20 cellular contexts compared by ENCODE assay signal in genomic region chr17:13346592-13346991, GRCh38.
DNase-seq lines count a peak whose midpoint lies in the region; ATAC-seq and TF ChIP-seq lines count a peak whose summit lies in the region.
"Had no signal": no experiment of that assay in that cellular context is flagged by ENCODE, and none has a peak within 500 bp of the region (broad histone marks: within the 10 kb centered on the region; RNA-seq: fewer than 3 reads in every experiment).

No MANE protein-coding gene starts in this region.

- H2AFZ ChIP-seq in ACC112 (ENCODE audit: low read length, unreplicated experiment) (peak overlapping the region; percentile 83), hepatocyte (no peak overlapping the region)

- H3K36me3 ChIP-seq in ACC112 (ENCODE audit: insufficient read depth, low read length), result no peaks in the 10 kb centered on the region
- H3K36me3 ChIP-seq in hepatocyte (replicated peaks; ENCODE audit: insufficient read depth, low read depth), result no peaks in the 10 kb centered on the region
- H3K36me3 ChIP-seq in H7 (replicated peaks; ENCODE audit: control insufficient read depth, insufficient read depth, low read length), result no peaks in the 10 kb centered on the region

- H3K27ac ChIP-seq in ACC112 (ENCODE audit: low read depth, low read length), result peak overlapping the region; percentile 100
- H3K27ac ChIP-seq in hepatocyte, result peak overlapping the region; percentile 59
- H3K27ac ChIP-seq: testis had no signal

- H3K9me3 ChIP-seq in hepatocyte (ENCODE audit: low read depth), result no peaks in the 10 kb centered on the region
- H3K9me3 ChIP-seq: testis had no signal

- H3K4me3 ChIP-seq in ACC112 (ENCODE audit: low read depth, low read length), result peak overlapping the region; percentile 43; the same call in 1 of the 2 replicates
- no peak overlapping the region for H3K4me3 ChIP-seq in hepatocyte
- H3K4me3 ChIP-seq in H7 (ENCODE audit: insufficient read depth, low read depth, low read length), result no peak overlapping the region
- H3K4me3 ChIP-seq: testis had no signal

- no peaks in the 10 kb centered on the region for H3K9me2 ChIP-seq in hepatocyte (replicated peaks; ENCODE audit: insufficient read depth)

- no peaks in the 10 kb centered on the region for H3K27me3 ChIP-seq in ACC112 (ENCODE audit: insufficient read depth, low read length)
- no peaks in the 10 kb centered on the region for H3K27me3 ChIP-seq in hepatocyte
- H3K27me3 ChIP-seq in H7 (ENCODE audit: control insufficient read depth, insufficient read depth, low read length), result no peaks in the 10 kb centered on the region
- H3K27me3 ChIP-seq: testis had no signal

- peaks cover 4% of the 10 kb centered on the region; the same call in 1 of the 2 replicates for H3K9me3 Mint-ChIP-seq in HFFc6
- H3K9me3 Mint-ChIP-seq: T-helper 1 cell treated with Interleukin-12 subunit alpha and Interleukin-12 subunit beta and Interleukin-4 antibody, amounts not matched to agents 30 μg/mL and 1 μg/mL, for 36 hours had no signal

- 90% methylated on average over 5 of the region's 5 CpGs for WGBS in hepatocyte (ENCODE audit: low lambda C conversion rate, missing lambda C conversion rate)

- H3K4me3 Mint-ChIP-seq in HFFc6, result peak overlapping the region; percentile 85
- H3K4me3 Mint-ChIP-seq: CD4-positive, alpha-beta T cell; T-helper 1 cell treated with Interleukin-12 subunit alpha and Interleukin-12 subunit beta and Interleukin-4 antibody, amounts not matched to agents 30 μg/mL and 1 μg/mL, for 36 hours had no signal

- H4K20me1 ChIP-seq in hepatocyte (ENCODE audit: insufficient read depth, poor library complexity, severe bottlenecking), result no peaks in the 10 kb centered on the region

- H3K36me3 Mint-ChIP-seq in HFFc6 (ENCODE audit: low read depth), result peaks cover 11% of the 10 kb centered on the region; the same call in 1 of the 2 replicates

- ATAC-seq in HG03159 (IDR thresholded peaks at IDR 0.05; ENCODE audit: unreplicated experiment) (no peak), HG02678 (IDR thresholded peaks at IDR 0.05; ENCODE audit: unreplicated experiment) (no peak)
- ATAC-seq: left ventricle myocardium superior, Right ventricle myocardium inferior had no signal

- H3K27ac Mint-ChIP-seq in HFFc6, result peak overlapping the region; percentile 99
- H3K27ac Mint-ChIP-seq: CD4-positive, alpha-beta T cell; T-helper 1 cell treated with Interleukin-12 subunit alpha and Interleukin-12 subunit beta and Interleukin-4 antibody, amounts not matched to agents 30 μg/mL and 1 μg/mL, for 36 hours had no signal

- TF ChIP-seq CTCF in HFFc6 (IDR thresholded peaks at IDR 0.05) (no peak), hepatocyte (IDR thresholded peaks at IDR 0.05; ENCODE audit: poor library complexity) (no peak), GM20000 (IDR thresholded peaks at IDR 0.05; ENCODE audit: extremely low read depth, missing control alignments) (no peak)

- H3K27me3 Mint-ChIP-seq in HFFc6 (ENCODE audit: insufficient read depth), result no peaks in the 10 kb centered on the region; the same call in none of the 2 replicates
- H3K27me3 Mint-ChIP-seq: CD4-positive, alpha-beta T cell had no signal

- H3K4me1 Mint-ChIP-seq in HFFc6 (ENCODE audit: low read depth), result peaks cover 74% of the 10 kb centered on the region

- H3K79me2 ChIP-seq in ACC112 (ENCODE audit: control insufficient read depth, insufficient read depth, low read length, unreplicated experiment) (no peaks in the 10 kb centered on the region), hepatocyte (no peaks in the 10 kb centered on the region)

- DNase-seq in HFFc6 (peak; percentile 23), T1000 (lab: John Stamatoyannopoulos, UW) (peak; percentile 39), hepatocyte (ENCODE audit: low spot score) (no peak), GM20000 (ENCODE audit: low spot score) (no peak), H7 (no peak)
- DNase-seq: activated CD4-positive, CD25-positive, alpha-beta regulatory T cell; activated effector memory CD4-positive, alpha-beta T cell treated with anti-CD3 and anti-CD28 coated beads, Interleukin-2, amount 50 U/mL, for 16 hours; CD4-positive, alpha-beta T cell; central memory CD4-positive, alpha-beta T cell; glutamatergic neuron; left ventricle myocardium superior; NCI-H1092; NCI-H2029; NCI-H446 had no signal

- H3K4me1 ChIP-seq in ACC112 (ENCODE audit: control insufficient read depth, insufficient read depth, low read length, unreplicated experiment) (peaks cover 34% of the 10 kb centered on the region), hepatocyte (ENCODE audit: insufficient read depth) (peaks cover 8% of the 10 kb centered on the region)
- H3K4me1 ChIP-seq: testis had no signal

- H3K4me2 ChIP-seq in hepatocyte, result no peak overlapping the region

Comparison
In these comparisons a context has a peak if more than half of its experiments do, and no peak if none do; other contexts are left out.
1. DNase-seq: peak in HFFc6 (single experiment) and T1000 (single experiment); none in hepatocyte (single experiment), GM20000 (single experiment) and H7 (single experiment).